ENCODE assay signal across 22 cellular contexts in the genomic region with DNA sequence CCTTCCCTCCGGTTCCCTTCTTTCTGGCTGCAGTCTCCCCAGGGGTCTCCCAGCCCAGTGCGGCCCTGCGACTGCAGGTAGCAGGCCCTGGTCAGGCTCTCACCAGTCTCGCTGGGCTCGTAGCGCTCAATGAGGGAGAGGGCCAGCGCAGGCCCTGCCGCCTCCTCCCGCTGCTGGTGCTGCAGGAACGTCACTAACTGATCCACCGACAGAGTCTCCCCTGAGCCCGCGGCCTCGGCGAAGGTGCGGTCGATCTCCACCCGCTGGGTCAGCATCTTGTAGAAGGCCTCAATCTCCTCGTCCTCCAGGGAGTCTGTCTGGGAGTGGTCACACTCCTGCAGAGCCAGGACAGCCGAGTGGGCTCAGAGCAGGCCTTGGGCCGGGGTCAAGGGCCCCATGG. TPM values are rescaled to one million over a fixed set of nuclear protein-coding genes. Genes with fewer than 3 reads are reported as not detected.
"Had no signal": no experiment of that assay in that cellular context is flagged by ENCODE, and none has a peak within 500 bp of the region (broad histone marks: within the 10 kb centered on the region; RNA-seq: fewer than 3 reads in every experiment).

No MANE protein-coding gene starts in this region.

- DNase-seq: activated B cell treated with CpG ODN at 0.5 μM for 24 hours; activated CD4-positive, alpha-beta T cell treated with anti-CD3 and anti-CD28 coated beads for 48 hours; activated CD8-positive, alpha-beta T cell treated with anti-CD3 and anti-CD28 coated beads for 36 hours; activated naive CD4-positive, alpha-beta T cell treated with anti-CD3 and anti-CD28 coated beads for 36 hours; activated T-cell treated with anti-CD3 and anti-CD28 coated beads, Interleukin-2, amount 50 U/mL, for 1 hour; anterior cingulate cortex; effector CD4-positive, alpha-beta T cell; left colon; stimulated activated CD4-positive, alpha-beta T cell treated with anti-CD3 and anti-CD28 coated beads, Interleukin-4, amount 100 ng/mL, for 4 hours; stimulated activated naive B cell treated with anti-CD40 and anti-IgM and Interleukin-4, amounts not matched to agents 10 μg/mL and 1 μg/mL and 100 μg/mL, for 72 hours; T-cell; T-helper 9 cell had no signal

- H3K9me3 ChIP-seq: psoas muscle, thoracic aorta, upper lobe of left lung had no signal

- H3K27ac Mint-ChIP-seq: activated B cell treated with CpG ODN at 0.5 μM for 24 hours; activated CD8-positive, alpha-beta T cell treated with anti-CD3 and anti-CD28 coated beads for 36 hours; activated naive CD4-positive, alpha-beta T cell treated with anti-CD3 and anti-CD28 coated beads for 36 hours; stimulated activated naive B cell treated with anti-CD40 and anti-IgM and Interleukin-4, amounts not matched to agents 10 μg/mL and 1 μg/mL and 100 μg/mL, for 72 hours had no signal

- H3K27me3 Mint-ChIP-seq: activated B cell treated with CpG ODN at 0.5 μM for 24 hours; activated CD8-positive, alpha-beta T cell treated with anti-CD3 and anti-CD28 coated beads for 36 hours; stimulated activated naive B cell treated with anti-CD40 and anti-IgM and Interleukin-4, amounts not matched to agents 10 μg/mL and 1 μg/mL and 100 μg/mL, for 72 hours; T-cell had no signal

- H3K4me1 Mint-ChIP-seq: T-cell had no signal

- H3K4me1 ChIP-seq: esophagus muscularis mucosa, gastroesophageal sphincter, psoas muscle, upper lobe of left lung had no signal

- H3K27me3 ChIP-seq: esophagus muscularis mucosa, gastroesophageal sphincter, upper lobe of left lung had no signal

- H3K4me3 Mint-ChIP-seq: activated B cell treated with CpG ODN at 0.5 μM for 24 hours; activated CD8-positive, alpha-beta T cell treated with anti-CD3 and anti-CD28 coated beads for 36 hours; activated naive CD4-positive, alpha-beta T cell treated with anti-CD3 and anti-CD28 coated beads for 36 hours; stimulated activated naive B cell treated with anti-CD40 and anti-IgM and Interleukin-4, amounts not matched to agents 10 μg/mL and 1 μg/mL and 100 μg/mL, for 72 hours; T-cell had no signal

- H3K4me3 ChIP-seq: esophagus muscularis mucosa, gastroesophageal sphincter, lung, psoas muscle, thoracic aorta, upper lobe of left lung had no signal

- H3K9me3 Mint-ChIP-seq: activated naive CD4-positive, alpha-beta T cell treated with anti-CD3 and anti-CD28 coated beads for 36 hours; stimulated activated naive B cell treated with anti-CD40 and anti-IgM and Interleukin-4, amounts not matched to agents 10 μg/mL and 1 μg/mL and 100 μg/mL, for 72 hours; T-cell had no signal

- ATAC-seq: activated CD8-positive, alpha-beta T cell treated with anti-CD3 and anti-CD28 coated beads for 36 hours; gastroesophageal sphincter; left colon; psoas muscle; sciatic nerve; SK-N-SH treated with all-trans-retinoic acid at 6 μM for 48 hours; stimulated activated naive B cell treated with anti-CD40 and anti-IgM and Interleukin-4, amounts not matched to agents 10 μg/mL and 1 μg/mL and 100 μg/mL, for 72 hours; T-cell had no signal

- H3K27ac ChIP-seq: esophagus muscularis mucosa, gastroesophageal sphincter, psoas muscle, thoracic aorta, upper lobe of left lung had no signal

RNA-seq across cellular contexts. Expression of gene VILL, which starts 20.5 kb away (rescaled TPM):
- polyA plus RNA-seq: neural cell had no signal

RNA-seq across cellular contexts. Expression of gene DLEC1, which starts 27.9 kb away (rescaled TPM):
- total RNA-seq: endothelial cell of umbilical vein had no signal
- polyA plus RNA-seq: endothelial cell of umbilical vein had no signal
